ENCODE assay signal across 26 cellular contexts in the genomic region with DNA sequence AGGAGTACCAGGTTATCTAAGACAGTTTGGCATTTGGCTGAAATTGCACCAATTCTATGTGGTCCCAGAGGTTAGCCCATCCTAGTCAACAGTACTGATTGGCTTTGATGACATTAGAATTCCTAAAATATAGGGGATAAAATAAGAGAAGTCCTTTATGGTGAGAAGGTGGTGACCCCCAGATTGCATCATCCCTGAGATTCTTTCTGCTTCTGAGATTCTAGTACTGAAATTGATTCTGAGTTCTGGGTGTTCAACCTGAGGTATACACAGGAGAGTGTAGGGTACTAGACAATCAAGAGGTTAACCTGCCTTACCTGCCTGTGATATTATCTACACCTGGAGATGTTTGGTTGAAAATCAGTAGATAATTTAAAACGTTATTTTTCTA.
"Had no signal": no experiment of that assay in that cellular context is flagged by ENCODE, and none has a peak within 500 bp of the region (broad histone marks: within the 10 kb centered on the region; RNA-seq: fewer than 3 reads in every experiment).

No MANE protein-coding gene starts in this region.

- FAIRE-seq: endometrium, endothelial cell of umbilical vein had no signal

- H3K4me3 ChIP-seq: adrenal gland, breast epithelium, cardiac muscle cell, colonic mucosa, gastrocnemius medialis, heart left ventricle had no signal

- H3K27me3 ChIP-seq: adrenal gland, breast epithelium, cardiac muscle cell, colonic mucosa, gastrocnemius medialis, heart left ventricle had no signal

- ATAC-seq: activated CD4-positive, CD25-positive, alpha-beta regulatory T cell treated with anti-CD3 and anti-CD28 coated beads, Interleukin-2, amount 50 U/mL, for 24 hours; esophagus mucosa; gastrocnemius medialis; T-helper 17 cell had no signal

- H3K27ac ChIP-seq: adrenal gland, breast epithelium, cardiac muscle cell, colonic mucosa, gastrocnemius medialis, heart left ventricle, WERI-Rb-1 had no signal

- H3K4me1 ChIP-seq: adrenal gland, breast epithelium, gastrocnemius medialis had no signal

- H3K36me3 ChIP-seq: adrenal gland, breast epithelium, cardiac muscle cell, colonic mucosa, gastrocnemius medialis, heart left ventricle, WERI-Rb-1 had no signal

- H3K9me3 ChIP-seq: adrenal gland, breast epithelium, colonic mucosa, gastrocnemius medialis, heart left ventricle had no signal

- DNase-seq: activated B cell treated with CpG ODN at 0.5 μM for 24 hours; activated CD4-positive, alpha-beta T cell treated with anti-CD3 and anti-CD28 coated beads, Interleukin-2, amount 50 U/mL, for 1 hour; activated CD4-positive, alpha-beta T cell treated with anti-CD3 and anti-CD28 coated beads, Interleukin-2, amount 50 U/mL, for 48 hours; activated CD8-positive, alpha-beta memory T cell treated with anti-CD3 and anti-CD28 coated beads for 24 hours; activated effector memory CD4-positive, alpha-beta T cell treated with anti-CD3 and anti-CD28 coated beads, Interleukin-2, amount 50 U/mL, for 16 hours; activated naive CD8-positive, alpha-beta T cell treated with anti-CD3 and anti-CD28 coated beads, Interleukin-2, amount 50 U/mL, for 24 hours; activated T-cell treated with anti-CD3 and anti-CD28 coated beads, Interleukin-2, amount 50 U/mL, for 1 hour; activated T-cell treated with anti-CD3 and anti-CD28 coated beads, Interleukin-2, amount 50 U/mL, for 48 hours; adrenal gland; aorta; central memory CD4-positive, alpha-beta T cell; cerebellar nuclear complex; effector CD8-positive, alpha-beta T cell; foreskin fibroblast; gastrocnemius medialis; T-helper 17 cell; T1000 had no signal
